In the genomic region with DNA sequence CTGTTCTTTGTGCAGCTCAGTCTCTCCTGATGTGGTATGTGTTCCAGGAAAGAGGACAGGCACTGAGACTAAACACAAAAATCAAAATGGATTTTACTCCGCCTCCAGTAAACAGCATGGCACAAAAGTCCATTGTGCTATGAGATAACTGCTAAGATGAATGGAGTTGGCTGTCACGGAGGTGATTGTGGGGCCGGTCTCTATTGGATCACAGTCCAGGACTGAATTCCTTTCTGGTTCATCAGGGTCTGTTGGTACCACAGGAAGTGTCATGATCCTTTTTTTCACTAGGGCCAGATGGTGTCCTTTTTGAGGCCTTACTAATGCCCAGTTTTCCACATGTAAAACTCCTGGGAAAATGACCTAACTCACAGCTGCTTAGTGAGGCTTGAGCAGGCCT, we compare ENCODE assay signal across 14 cellular contexts.
DNase-seq lines count a peak whose midpoint lies in the region; ATAC-seq and TF ChIP-seq lines count a peak whose summit lies in the region.
"Had no signal": no experiment of that assay in that cellular context is flagged by ENCODE, and none has a peak within 500 bp of the region (broad histone marks: within the 10 kb centered on the region; RNA-seq: fewer than 3 reads in every experiment).

No MANE protein-coding gene starts in this region.

- no peak for ATAC-seq in GM18511 (IDR thresholded peaks at IDR 0.05; ENCODE audit: unreplicated experiment)
- ATAC-seq: activated naive CD4-positive, alpha-beta T cell treated with anti-CD3 and anti-CD28 coated beads, Interleukin-2, amount 50 U/mL, for 72 hours had no signal

- no peaks in the 10 kb centered on the region for H3K9me3 ChIP-seq in GM23248 (ENCODE audit: low read depth)
- no peaks in the 10 kb centered on the region for H3K9me3 ChIP-seq in SJCRH30 (replicated peaks)

- in situ Hi-C loops in GM23248 (cut with MboI): no loop called here

- H3K4me2 ChIP-seq in GM23248 (ENCODE audit: unreplicated experiment): no peak overlapping the region

- no peaks in the 10 kb centered on the region for H3K79me2 ChIP-seq in GM23248 (ENCODE audit: insufficient read depth)

- H3K9ac ChIP-seq in GM23248: no peak overlapping the region

- H3K9me2 ChIP-seq in GM23248 (ENCODE audit: insufficient read depth): no peaks in the 10 kb centered on the region

- no peak overlapping the region for H3K27ac ChIP-seq in GM23248
- H3K27ac ChIP-seq in SJCRH30: no peak overlapping the region

- peaks cover 41% of the 10 kb centered on the region for H3K4me1 Mint-ChIP-seq in glutamatergic neuron (ENCODE audit: low read depth, unreplicated experiment)
- H3K4me1 Mint-ChIP-seq: activated B cell treated with CpG ODN at 0.5 μM for 24 hours had no signal

- H3K4me3 ChIP-seq in GM23248 (no peak overlapping the region), SJCRH30 (no peak overlapping the region)

- H3K9me3 Mint-ChIP-seq in glutamatergic neuron (ENCODE audit: unreplicated experiment): no peaks in the 10 kb centered on the region
- H3K9me3 Mint-ChIP-seq: activated B cell treated with CpG ODN at 0.5 μM for 24 hours; activated naive CD4-positive, alpha-beta T cell treated with anti-CD3 and anti-CD28 coated beads, Interleukin-2, amount 50 U/mL, for 72 hours had no signal

- H3K36me3 Mint-ChIP-seq in glutamatergic neuron (ENCODE audit: unreplicated experiment): no peaks in the 10 kb centered on the region
- H3K36me3 Mint-ChIP-seq: activated naive CD4-positive, alpha-beta T cell treated with anti-CD3 and anti-CD28 coated beads, Interleukin-2, amount 50 U/mL, for 72 hours had no signal

- peak overlapping the region; percentile 61 for H3K4me3 Mint-ChIP-seq in glutamatergic neuron (ENCODE audit: unreplicated experiment)
- H3K4me3 Mint-ChIP-seq: activated B cell treated with CpG ODN at 0.5 μM for 24 hours had no signal

- DNase-seq in GM23248 (peak; percentile 1), SJCRH30 (peak; percentile 3 to 26), glutamatergic neuron (no peak), retina (peak; percentile 74), NCI-H187 (lab: John Stamatoyannopoulos, UW) (no peak), SIG-M5 treated with dmso at 0.1 percent for 504 hours (lab: John Stamatoyannopoulos, UW; ENCODE audit: unreplicated experiment) (no peak)
- DNase-seq: activated B cell treated with CpG ODN at 0.5 μM for 24 hours; cerebellar nuclear complex; DND-41; stimulated activated CD4-positive, alpha-beta T cell treated with anti-CD3 and anti-CD28 coated beads, Interleukin-2, amount 100 ng/mL, for 24 hours; stimulated activated CD8-positive, alpha-beta memory T cell treated with anti-CD3 and anti-CD28 coated beads, Interleukin-4, amount 100 ng/mL, for 48 hours; trophoblast cell had no signal

- no peaks in the 10 kb centered on the region for H3F3A ChIP-seq in GM23248 (ENCODE audit: insufficient read depth)

- 19% methylated on average over 3 of the region's 3 CpGs for WGBS in GM23248 (ENCODE audit: low coverage in 1 of 2, low lambda C conversion rate in 2 of 2, missing lambda C conversion rate in 2 of 2), 2 experiments

- H3K36me3 ChIP-seq in GM23248 (ENCODE audit: low read depth): no peaks in the 10 kb centered on the region
- no peaks in the 10 kb centered on the region for H3K36me3 ChIP-seq in SJCRH30

- peak overlapping the region; percentile 91 for H3K27ac Mint-ChIP-seq in glutamatergic neuron (ENCODE audit: unreplicated experiment)
- H3K27ac Mint-ChIP-seq: activated B cell treated with CpG ODN at 0.5 μM for 24 hours; activated naive CD4-positive, alpha-beta T cell treated with anti-CD3 and anti-CD28 coated beads, Interleukin-2, amount 50 U/mL, for 72 hours had no signal

- TF ChIP-seq CTCF in glutamatergic neuron (IDR thresholded peaks at IDR 0.05; ENCODE audit: partially characterized antibody, unreplicated experiment): no peak

- no peak overlapping the region for H2AFZ ChIP-seq in GM23248

- H3K27me3 ChIP-seq in GM23248 (replicated peaks; ENCODE audit: insufficient read depth) (no peaks in the 10 kb centered on the region), SJCRH30 (no peaks in the 10 kb centered on the region)

- H3K4me1 ChIP-seq in GM23248 (ENCODE audit: insufficient read depth): no peaks in the 10 kb centered on the region
- H3K4me1 ChIP-seq in SJCRH30: no peaks in the 10 kb centered on the region

- H4K20me1 ChIP-seq in GM23248 (ENCODE audit: insufficient read depth): no peaks in the 10 kb centered on the region

- peaks cover 1% of the 10 kb centered on the region for H3K27me3 Mint-ChIP-seq in glutamatergic neuron (ENCODE audit: unreplicated experiment)
- H3K27me3 Mint-ChIP-seq: activated B cell treated with CpG ODN at 0.5 μM for 24 hours had no signal

Comparison
In these comparisons a context has a peak if more than half of its experiments do, and no peak if none do; other contexts are left out.
1. DNase-seq: peak in GM23248 (single experiment), SJCRH30 (2 of 2) and retina (single experiment); none in glutamatergic neuron (single experiment), NCI-H187 (0 of 2) and SIG-M5 treated with dmso at 0.1 percent for 504 hours (single experiment).